ENCODE assay signal across 1 cellular context in genomic region chr22:30089655-30089974, GRCh38.
TF ChIP-seq lines count a peak whose summit lies in the region.

No MANE protein-coding gene starts in this region.

TF ChIP-seq in A549, 52 proteins besides CTCF, POLR2A, EP300 and RAD21 (continued from another document):
- no peak for TF ChIP-seq HMGXB4 (CRISPR knock-in tag; IDR thresholded peaks at IDR 0.05; ENCODE audit: borderline replicate concordance)
- no peak for TF ChIP-seq NR3C1 (IDR thresholded peaks at IDR 0.05)
- TF ChIP-seq ESRRA (IDR thresholded peaks at IDR 0.05; ENCODE audit: borderline replicate concordance, low read length) = no peak
- no peak for TF ChIP-seq TFCP2L1 (CRISPR knock-in tag; IDR thresholded peaks at IDR 0.05)
